20 cellular contexts compared by ENCODE assay signal in the genomic region with DNA sequence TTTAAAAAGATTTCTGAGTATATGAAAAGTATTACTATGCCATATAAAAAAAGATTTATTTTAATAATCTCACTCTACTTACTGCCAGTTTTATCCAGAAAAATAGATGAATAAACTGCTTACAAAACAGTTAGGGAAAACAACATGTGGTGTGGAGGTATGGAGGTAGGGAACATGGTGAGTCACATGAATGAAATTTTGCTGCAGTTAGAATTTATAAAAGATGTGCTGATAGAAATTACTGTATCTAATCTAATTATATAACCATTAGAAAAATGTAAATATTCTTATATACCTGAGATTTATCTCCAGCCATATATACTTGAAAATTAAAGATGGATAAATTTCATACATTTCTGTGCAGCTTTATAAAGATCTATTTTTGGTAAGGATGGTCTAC.
"Had no signal": no experiment of that assay in that cellular context is flagged by ENCODE, and none has a peak within 500 bp of the region (broad histone marks: within the 10 kb centered on the region; RNA-seq: fewer than 3 reads in every experiment).

No MANE protein-coding gene starts in this region.

- H3K9me3 ChIP-seq: lower lobe of right lung, ovary, thyroid gland, uterus had no signal

- H3K4me3 Mint-ChIP-seq: activated naive CD8-positive, alpha-beta T cell treated with anti-CD3 and anti-CD28 coated beads, Interleukin-2, amount 10 ng/mL, durations not matched to agents 7 days and 5 days; activated T-helper 1 cell treated with anti-CD3 and anti-CD28 coated beads, Interleukin-12 subunit alpha, Interleukin-12 subunit beta, Interleukin-2, Interleukin-4 antibody, amounts not matched to agents 30 ng/mL and 10 ng/mL and 1 ng/mL, durations not matched to agents 14 hours and 24 hours and 36 hours; endodermal cell; immature natural killer cell; mesothelial cell of epicardium; neural crest cell; stimulated activated effector memory CD8-positive, alpha-beta T cell treated with anti-CD3 and anti-CD28 coated beads, Interleukin-12 subunit alpha, Interleukin-12 subunit beta, amount 100 ng/mL, for 72 hours; T-cell had no signal

- H3K9me3 Mint-ChIP-seq: activated naive CD8-positive, alpha-beta T cell treated with anti-CD3 and anti-CD28 coated beads, Interleukin-2, amount 10 ng/mL, durations not matched to agents 7 days and 5 days; activated T-helper 1 cell treated with anti-CD3 and anti-CD28 coated beads, Interleukin-12 subunit alpha, Interleukin-12 subunit beta, Interleukin-2, Interleukin-4 antibody, amounts not matched to agents 30 ng/mL and 10 ng/mL and 1 ng/mL, durations not matched to agents 14 hours and 24 hours and 36 hours; mesothelial cell of epicardium; neural crest cell; stimulated activated effector memory CD8-positive, alpha-beta T cell treated with anti-CD3 and anti-CD28 coated beads, Interleukin-12 subunit alpha, Interleukin-12 subunit beta, amount 100 ng/mL, for 72 hours; T-cell had no signal

- H3K4me1 Mint-ChIP-seq: activated naive CD8-positive, alpha-beta T cell treated with anti-CD3 and anti-CD28 coated beads, Interleukin-2, amount 10 ng/mL, durations not matched to agents 7 days and 5 days; immature natural killer cell; stimulated activated effector memory CD8-positive, alpha-beta T cell treated with anti-CD3 and anti-CD28 coated beads, Interleukin-12 subunit alpha, Interleukin-12 subunit beta, amount 100 ng/mL, for 72 hours; T-cell had no signal

- DNase-seq: activated CD4-positive, CD25-positive, alpha-beta regulatory T cell treated with anti-CD3 and anti-CD28 coated beads, Interleukin-2, amount 50 U/mL, for 72 hours; activated naive CD4-positive, alpha-beta T cell; activated naive CD8-positive, alpha-beta T cell treated with anti-CD3 and anti-CD28 coated beads, Interleukin-2, amount 10 ng/mL, durations not matched to agents 7 days and 5 days; aorta; endodermal cell; hypothalamus; immature natural killer cell; left colon; lower lobe of right lung; ovary; stimulated activated CD4-positive, alpha-beta T cell treated with anti-CD3 and anti-CD28 coated beads, Interleukin-12 subunit alpha, Interleukin-12 subunit beta, amount 100 ng/mL, for 4 hours; stimulated activated CD4-positive, alpha-beta T cell treated with anti-CD3 and anti-CD28 coated beads, Interleukin-2, amount 100 ng/mL, for 24 hours; T-cell; T-helper 9 cell; thyroid gland; uterus had no signal

- H3K27ac ChIP-seq: lower lobe of right lung, ovary, thyroid gland had no signal

- H3K27ac Mint-ChIP-seq: activated naive CD8-positive, alpha-beta T cell treated with anti-CD3 and anti-CD28 coated beads, Interleukin-2, amount 10 ng/mL, durations not matched to agents 7 days and 5 days; activated T-helper 1 cell treated with anti-CD3 and anti-CD28 coated beads, Interleukin-12 subunit alpha, Interleukin-12 subunit beta, Interleukin-2, Interleukin-4 antibody, amounts not matched to agents 30 ng/mL and 10 ng/mL and 1 ng/mL, durations not matched to agents 14 hours and 24 hours and 36 hours; immature natural killer cell; mesothelial cell of epicardium; stimulated activated effector memory CD8-positive, alpha-beta T cell treated with anti-CD3 and anti-CD28 coated beads, Interleukin-12 subunit alpha, Interleukin-12 subunit beta, amount 100 ng/mL, for 72 hours; T-cell had no signal

- H3K36me3 Mint-ChIP-seq: activated naive CD8-positive, alpha-beta T cell treated with anti-CD3 and anti-CD28 coated beads, Interleukin-2, amount 10 ng/mL, durations not matched to agents 7 days and 5 days; immature natural killer cell; mesothelial cell of epicardium; stimulated activated effector memory CD8-positive, alpha-beta T cell treated with anti-CD3 and anti-CD28 coated beads, Interleukin-12 subunit alpha, Interleukin-12 subunit beta, amount 100 ng/mL, for 72 hours; T-cell had no signal

- H3K36me3 ChIP-seq: lower lobe of right lung, ovary, thyroid gland, uterus had no signal

- ATAC-seq: left colon; lower lobe of right lung; stimulated activated effector memory CD8-positive, alpha-beta T cell treated with anti-CD3 and anti-CD28 coated beads, Interleukin-12 subunit alpha, Interleukin-12 subunit beta, amount 100 ng/mL, for 72 hours; T-cell had no signal

- H3K27me3 ChIP-seq: ovary, thyroid gland, uterus had no signal

- H3K4me1 ChIP-seq: lower lobe of right lung, thyroid gland, uterus had no signal

- H3K4me3 ChIP-seq: lower lobe of right lung, ovary, thyroid gland, uterus had no signal
